ENCODE assay signal across 8 cellular contexts in the genomic region with DNA sequence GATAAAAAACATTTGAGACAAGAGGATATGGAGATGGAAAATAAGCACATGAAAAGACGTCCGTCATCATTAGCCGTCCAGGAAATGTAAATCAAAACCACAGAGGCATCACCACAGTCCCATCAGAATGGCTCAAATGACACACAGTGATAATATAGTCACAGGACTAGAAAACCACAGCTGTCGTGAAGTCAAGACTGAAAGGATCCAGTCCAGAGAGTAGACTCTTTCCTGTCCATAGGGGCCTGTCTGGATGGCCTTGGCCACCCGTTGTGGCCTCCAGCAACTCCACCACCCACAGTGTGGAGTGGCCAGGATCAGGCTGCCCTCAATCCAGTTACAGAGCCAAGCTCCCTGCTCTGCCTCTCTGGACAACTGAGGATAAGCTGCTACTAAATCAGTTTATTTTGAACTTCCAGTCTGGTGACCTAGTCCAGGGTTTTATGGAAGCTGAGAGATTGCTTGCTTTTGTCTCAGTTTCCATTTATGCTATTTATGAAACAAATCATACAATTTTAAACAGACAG.
A peak's percentile ranks its signal among the peaks of the same experiment; 100 is the strongest.
DNase-seq lines count a peak whose midpoint lies in the region; ATAC-seq lines count a peak whose summit lies in the region.

No MANE protein-coding gene starts in this region.

- peak; percentile 74 for DNase-seq in A172 (ENCODE audit: low spot score)
- peak; percentile 89 for DNase-seq in SW480 (ENCODE audit: low spot score)
- peak in 1 of 2 donors; percentile 65 for DNase-seq in stimulated activated effector memory CD8-positive, alpha-beta T cell treated with anti-CD3 and anti-CD28 coated beads, Interleukin-12 subunit alpha, Interleukin-12 subunit beta, amount 100 ng/mL, for 72 hours (ENCODE audit: low spot score in 2 of 2)
- no peak for DNase-seq in NCI-H1417 treated with DMSO at 0.1 percent for 48 hours (lab: John Stamatoyannopoulos, UW)
- no peak for DNase-seq in NCI-H1436 (lab: John Stamatoyannopoulos, UW)
- no peak for DNase-seq in cerebellar nuclear complex (lab: John Stamatoyannopoulos, UW)

- no peaks in the 10 kb centered on the region for H3K9me3 Mint-ChIP-seq in stimulated activated effector memory CD8-positive, alpha-beta T cell treated with anti-CD3 and anti-CD28 coated beads, Interleukin-12 subunit alpha, Interleukin-12 subunit beta, amount 100 ng/mL, for 72 hours

- H3K4me3 Mint-ChIP-seq in stimulated activated effector memory CD8-positive, alpha-beta T cell treated with anti-CD3 and anti-CD28 coated beads, Interleukin-12 subunit alpha, Interleukin-12 subunit beta, amount 100 ng/mL, for 72 hours: no peak overlapping the region

- peak; percentile 99 for ATAC-seq in GM19035 (IDR thresholded peaks at IDR 0.05; ENCODE audit: unreplicated experiment)
- peak; percentile 97 for ATAC-seq in HG03064 (IDR thresholded peaks at IDR 0.05; ENCODE audit: low read depth, unreplicated experiment)
- peak; percentile 95 for ATAC-seq in stimulated activated effector memory CD8-positive, alpha-beta T cell treated with anti-CD3 and anti-CD28 coated beads, Interleukin-12 subunit alpha, Interleukin-12 subunit beta, amount 100 ng/mL, for 72 hours

- no peaks in the 10 kb centered on the region for H3K36me3 Mint-ChIP-seq in stimulated activated effector memory CD8-positive, alpha-beta T cell treated with anti-CD3 and anti-CD28 coated beads, Interleukin-12 subunit alpha, Interleukin-12 subunit beta, amount 100 ng/mL, for 72 hours

- H3K27ac Mint-ChIP-seq in stimulated activated effector memory CD8-positive, alpha-beta T cell treated with anti-CD3 and anti-CD28 coated beads, Interleukin-12 subunit alpha, Interleukin-12 subunit beta, amount 100 ng/mL, for 72 hours: peak overlapping the region; percentile 68

- H3K4me1 Mint-ChIP-seq in stimulated activated effector memory CD8-positive, alpha-beta T cell treated with anti-CD3 and anti-CD28 coated beads, Interleukin-12 subunit alpha, Interleukin-12 subunit beta, amount 100 ng/mL, for 72 hours: peaks cover 11% of the 10 kb centered on the region

Comparison
In these comparisons a context has a peak if more than half of its experiments do, and no peak if none do; other contexts are left out.
1. DNase-seq: peak in A172 (single experiment) and SW480 (single experiment); none in NCI-H1417 treated with DMSO at 0.1 percent for 48 hours (single experiment), NCI-H1436 (single experiment) and cerebellar nuclear complex (0 of 2).
2. Peak in every context shown above with its lines, with median percentiles within 50 percentile points of each other: ATAC-seq.